ENCODE assay signal across 10 cellular contexts in genomic region chr2:187996630-187997029, GRCh38.
"Had no signal": no experiment of that assay in that cellular context is flagged by ENCODE, and none has a peak within 500 bp of the region (broad histone marks: within the 10 kb centered on the region; RNA-seq: fewer than 3 reads in every experiment).

No MANE protein-coding gene starts in this region.

- H3K36me3 ChIP-seq: HAP-1 had no signal

- H3K4me3 ChIP-seq: GM23248, HAP-1 had no signal

- DNase-seq: GM23248, GOT3, HFFc6, KG1 had no signal

- H3K9me3 Mint-ChIP-seq: HFFc6 had no signal

- H3K36me3 Mint-ChIP-seq: IgD-negative memory B cell had no signal

- H2AFZ ChIP-seq: GM23248 had no signal

- H3K4me3 Mint-ChIP-seq: HFFc6, IgD-negative memory B cell had no signal

- H3K27me3 Mint-ChIP-seq: IgD-negative memory B cell had no signal

- FAIRE-seq: H54, HepG2 had no signal

- H3K4me1 ChIP-seq: HAP-1 had no signal

- H3K27ac ChIP-seq: GM23248, HL-60 had no signal

- H3K9me3 ChIP-seq: HAP-1 had no signal

- H3K27ac Mint-ChIP-seq: HFFc6, IgD-negative memory B cell had no signal

- H3K4me1 Mint-ChIP-seq: IgD-negative memory B cell had no signal

- H3K9ac ChIP-seq: GM23248 had no signal

- ATAC-seq: HCT116, HepG2 had no signal
